In genomic region chr2:170714156-170715061, GRCh38 we compare ENCODE assay signal across 8 cellular contexts.
A peak's percentile ranks its signal among the peaks of the same experiment; 100 is the strongest.
DNase-seq lines count a peak whose midpoint lies in the region; ATAC-seq and TF ChIP-seq lines count a peak whose summit lies in the region.

No MANE protein-coding gene starts in this region.

- H3K27me3 ChIP-seq in effector memory CD4-positive, alpha-beta T cell (replicated peaks; ENCODE audit: control insufficient read depth, insufficient read depth, low read length, poor library complexity, severe bottlenecking), result peaks cover 72% of the 10 kb centered on the region
- peaks cover 21 to 62% of the 10 kb centered on the region in 2 donors for H3K27me3 ChIP-seq in muscle layer of colon (ENCODE audit: control insufficient read depth in 1 of 2, insufficient read depth in 2 of 2, low read length in 2 of 2)

- H3K27ac ChIP-seq in SK-N-MC, result no peak overlapping the region
- H3K27ac ChIP-seq in effector memory CD4-positive, alpha-beta T cell (ENCODE audit: insufficient read depth, low read length, poor library complexity, severe bottlenecking), result no peak overlapping the region
- H3K27ac ChIP-seq in muscle layer of colon (ENCODE audit: low read depth, low read length), result no peak overlapping the region

- no peak for ATAC-seq in stimulated activated naive CD8-positive, alpha-beta T cell treated with anti-CD3 and anti-CD28 coated beads, Interleukin-15, Interleukin-2, amounts not matched to agents 100 U/mL and 50 U/mL, for 24 hours
- no peak for ATAC-seq in GM18505 (IDR thresholded peaks at IDR 0.05; ENCODE audit: unreplicated experiment)

- no peaks in the 10 kb centered on the region for H3K9me3 Mint-ChIP-seq in stimulated activated naive CD8-positive, alpha-beta T cell treated with anti-CD3 and anti-CD28 coated beads, Interleukin-15, Interleukin-2, amounts not matched to agents 100 ng/mL and 50 ng/mL, for 24 hours

- H3K4me3 ChIP-seq in SK-N-MC, result peak overlapping the region; percentile 61
- peak overlapping the region; percentile 54 for H3K4me3 ChIP-seq in effector memory CD4-positive, alpha-beta T cell (ENCODE audit: insufficient read depth, low read depth, low read length, poor library complexity, severe bottlenecking)
- H3K4me3 ChIP-seq in muscle layer of colon (ENCODE audit: low read depth in 1 of 2, low read length in 2 of 2), result peak overlapping the region; percentile 22 to 73

- H3K4me1 ChIP-seq in effector memory CD4-positive, alpha-beta T cell (ENCODE audit: control insufficient read depth, insufficient read depth, low read length, poor library complexity, severe bottlenecking), result peaks cover 40% of the 10 kb centered on the region
- peaks cover 8% of the 10 kb centered on the region for H3K4me1 ChIP-seq in muscle layer of colon (ENCODE audit: insufficient read depth, low read length)

- no peak overlapping the region for H3K9ac ChIP-seq in SK-N-MC (ENCODE audit: insufficient read length)
- no peak overlapping the region for H3K9ac ChIP-seq in muscle layer of colon (ENCODE audit: low read length)

- H3K36me3 ChIP-seq in SK-N-MC (ENCODE audit: insufficient read depth, low read length), result no peaks in the 10 kb centered on the region
- H3K36me3 ChIP-seq in effector memory CD4-positive, alpha-beta T cell (ENCODE audit: control insufficient read depth, insufficient read depth, low read length), result no peaks in the 10 kb centered on the region
- no peaks in the 10 kb centered on the region for H3K36me3 ChIP-seq in muscle layer of colon (ENCODE audit: insufficient read depth, low read length)

- H3K27ac Mint-ChIP-seq in stimulated activated naive CD8-positive, alpha-beta T cell treated with anti-CD3 and anti-CD28 coated beads, Interleukin-15, Interleukin-2, amounts not matched to agents 100 ng/mL and 50 ng/mL, for 24 hours, result peak overlapping the region; percentile 38

- no peak for TF ChIP-seq POLR2A in GM18505 (IDR thresholded peaks at IDR 0.05; ENCODE audit: borderline replicate concordance, extremely low read depth, insufficient read depth, insufficient read length)

- H3K36me3 Mint-ChIP-seq in stimulated activated naive CD8-positive, alpha-beta T cell treated with anti-CD3 and anti-CD28 coated beads, Interleukin-15, Interleukin-2, amounts not matched to agents 100 ng/mL and 50 ng/mL, for 24 hours (ENCODE audit: low read depth), result no peaks in the 10 kb centered on the region

- peaks cover 75% of the 10 kb centered on the region for H3K27me3 Mint-ChIP-seq in stimulated activated naive CD8-positive, alpha-beta T cell treated with anti-CD3 and anti-CD28 coated beads, Interleukin-15, Interleukin-2, amounts not matched to agents 100 ng/mL and 50 ng/mL, for 24 hours

- no peaks in the 10 kb centered on the region for H3K9me3 ChIP-seq in SK-N-MC (ENCODE audit: low read depth, low read length)
- H3K9me3 ChIP-seq in effector memory CD4-positive, alpha-beta T cell (ENCODE audit: control insufficient read depth, low read length), result no peaks in the 10 kb centered on the region
- H3K9me3 ChIP-seq in muscle layer of colon (ENCODE audit: low read length), result no peaks in the 10 kb centered on the region

- H3K4me1 Mint-ChIP-seq in stimulated activated naive CD8-positive, alpha-beta T cell treated with anti-CD3 and anti-CD28 coated beads, Interleukin-15, Interleukin-2, amounts not matched to agents 100 ng/mL and 50 ng/mL, for 24 hours (ENCODE audit: low read depth), result peaks cover 36% of the 10 kb centered on the region

- H3K4me3 Mint-ChIP-seq in stimulated activated naive CD8-positive, alpha-beta T cell treated with anti-CD3 and anti-CD28 coated beads, Interleukin-15, Interleukin-2, amounts not matched to agents 100 ng/mL and 50 ng/mL, for 24 hours, result peak overlapping the region; percentile 75

- no peak for DNase-seq in stimulated activated naive CD8-positive, alpha-beta T cell treated with anti-CD3 and anti-CD28 coated beads, Interleukin-15, Interleukin-2, amounts not matched to agents 100 U/mL and 50 U/mL, for 24 hours
- DNase-seq in SK-N-MC (ENCODE audit: low read depth, low spot score) (no peak), NK-92 (lab: John Stamatoyannopoulos, UW; ENCODE audit: unreplicated experiment) (no peak), activated gamma-delta T cell treated with Interleukin-2 at 50 U/mL for 16 hours (no peak)
- DNase-seq in effector memory CD4-positive, alpha-beta T cell, result no peak
